1 cellular context compared by ENCODE assay signal in the genomic region with DNA sequence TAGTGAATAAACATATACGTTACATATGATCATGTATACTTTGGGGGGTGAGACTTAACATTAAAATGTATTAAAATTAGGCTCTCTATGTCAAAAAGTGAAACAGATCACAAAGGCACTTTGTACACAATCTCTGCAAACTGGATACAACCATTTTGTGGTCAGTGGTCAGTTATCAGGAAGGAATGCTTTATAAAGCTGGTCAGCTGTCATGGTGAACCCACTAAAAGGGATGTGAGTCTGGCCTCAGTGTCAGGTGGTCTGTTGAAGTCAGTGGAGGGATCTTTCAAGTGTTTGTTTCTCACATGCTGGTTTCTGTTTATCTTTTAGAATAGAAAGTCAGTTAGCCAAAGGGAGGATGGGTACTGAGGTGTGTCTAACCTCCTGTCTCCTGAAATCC.
TF ChIP-seq lines count a peak whose summit lies in the region.

No MANE protein-coding gene starts in this region.

TF ChIP-seq in IMR-90, 13 proteins besides CTCF, POLR2A, EP300 and RAD21 (continued from another document):
- no peak for TF ChIP-seq CEBPB (IDR thresholded peaks at IDR 0.05; ENCODE audit: low read depth, low read length)
- TF ChIP-seq MAZ (IDR thresholded peaks at IDR 0.05; ENCODE audit: borderline replicate concordance, low read depth, low read length) = no peak
- no peak for TF ChIP-seq SMC3 (IDR thresholded peaks at IDR 0.05; ENCODE audit: low read depth, low read length)
- TF ChIP-seq NFE2L2 (IDR thresholded peaks at IDR 0.05; ENCODE audit: low read depth, low read length) = no peak
